Comparison of ENCODE assay signal across 16 cellular contexts in the genomic region with DNA sequence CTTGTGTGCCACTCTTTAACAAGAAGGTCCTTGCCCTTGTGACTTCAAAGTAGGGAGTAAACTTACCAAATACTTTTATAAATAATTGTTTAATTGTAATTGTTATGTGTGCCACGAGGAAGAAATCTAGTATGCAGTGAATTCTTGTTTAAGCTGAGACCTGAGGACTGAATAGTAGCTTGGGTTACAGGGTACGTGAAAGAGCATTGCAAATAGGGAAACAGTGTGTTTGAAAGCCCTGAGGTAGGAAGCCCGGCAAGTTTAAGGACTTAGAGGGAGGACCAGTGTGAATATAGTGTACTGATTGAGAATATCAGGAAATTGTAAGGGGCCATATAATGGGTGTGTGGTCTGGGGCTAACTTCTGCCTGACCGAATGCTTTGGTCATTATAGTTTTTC. TPM values are rescaled to one million over a fixed set of nuclear protein-coding genes. Genes with fewer than 3 reads are reported as not detected.
DNase-seq lines count a peak whose midpoint lies in the region; ATAC-seq, FAIRE-seq and TF ChIP-seq lines count a peak whose summit lies in the region.
"Had no signal": no experiment of that assay in that cellular context is flagged by ENCODE, and none has a peak within 500 bp of the region (broad histone marks: within the 10 kb centered on the region; RNA-seq: fewer than 3 reads in every experiment).

No MANE protein-coding gene starts in this region.

- no peak overlapping the region for H3K9ac ChIP-seq in HUES64 (ENCODE audit: low read depth, low read length)
- peak overlapping the region; percentile 47 to 68 for H3K9ac ChIP-seq in liver (ENCODE audit: low read depth in 1 of 2, low read length in 2 of 2)

- TF ChIP-seq POLR2A in body of pancreas (IDR thresholded peaks at IDR 0.05) (no peak), testis (IDR thresholded peaks at IDR 0.05) (no peak), H54 (IDR thresholded peaks at IDR 0.05; ENCODE audit: low read depth, low read length) (no peak)

- H3K27me3 ChIP-seq in HUES64 (ENCODE audit: insufficient read depth, low read length) (no peaks in the 10 kb centered on the region), body of pancreas (no peaks in the 10 kb centered on the region), liver (ENCODE audit: control insufficient read depth in 4 of 4, insufficient read depth in 4 of 4, low read length in 3 of 4) (no peaks in the 10 kb centered on the region), testis (no peaks in the 10 kb centered on the region), WERI-Rb-1 (ENCODE audit: insufficient read depth, low read depth, severe bottlenecking) (no peaks in the 10 kb centered on the region)
- H3K27me3 ChIP-seq: MG63 had no signal

- no peak overlapping the region for H3K4me3 Mint-ChIP-seq in natural killer cell
- H3K4me3 Mint-ChIP-seq: activated CD4-positive, alpha-beta T cell treated with anti-CD3 and anti-CD28 coated beads, Interleukin-2, amount 10 ng/mL, durations not matched to agents 24 days and 14 days had no signal

- DNase-seq in body of pancreas, result no peak
- DNase-seq in testis, result no peak
- DNase-seq in WERI-Rb-1, result no peak
- DNase-seq in T-helper 9 cell, result no peak
- no peak for DNase-seq in H54 (ENCODE audit: insufficient read length, low spot score)
- no peak for DNase-seq in natural killer cell
- DNase-seq: activated CD4-positive, alpha-beta T cell treated with anti-CD3 and anti-CD28 coated beads, Interleukin-2, amount 10 ng/mL, durations not matched to agents 24 days and 14 days; activated T-cell treated with anti-CD3 and anti-CD28 coated beads, Interleukin-2, amount 50 U/mL, for 48 hours; amniotic stem cell; cortex of kidney; NCI-H2081; NCI-H748 treated with DMSO at 0.1 percent for 48 hours; RPMI8226 had no signal

- no peak for TF ChIP-seq CTCF in body of pancreas (IDR thresholded peaks at IDR 0.05)
- no peak for TF ChIP-seq CTCF in liver (IDR thresholded peaks at IDR 0.05; ENCODE audit: low read depth, low read length, missing input control)
- TF ChIP-seq CTCF in testis (IDR thresholded peaks at IDR 0.05), result no peak
- no peak for TF ChIP-seq CTCF in WERI-Rb-1 (IDR thresholded peaks at IDR 0.05; ENCODE audit: low read depth, low read length)
- no peak for TF ChIP-seq CTCF in natural killer cell (IDR thresholded peaks at IDR 0.05)

- WGBS in HUES64, result 45% methylated on average over 3 of the region's 4 CpGs
- WGBS in body of pancreas, 2 donors, result 22 to 25% methylated on average over 4 of the region's 4 CpGs
- 27% methylated on average over 4 of the region's 4 CpGs for WGBS in liver
- WGBS in testis, 2 donors, result 59 to 76% methylated on average over 4 of the region's 4 CpGs

- ATAC-seq in body of pancreas (peak; percentile 22), natural killer cell (no peak)

- no peak for FAIRE-seq in H54 (lab: Jason Lieb, UNC)

- H3K4me1 Mint-ChIP-seq in natural killer cell, result peaks cover 27 to 31% of the 10 kb centered on the region in 2 donors

- H3K27ac Mint-ChIP-seq in natural killer cell, result no peak overlapping the region

- no peaks in the 10 kb centered on the region for H3K9me3 Mint-ChIP-seq in natural killer cell

- no peaks in the 10 kb centered on the region for H3K36me3 ChIP-seq in HUES64 (ENCODE audit: insufficient read depth, low read length)
- H3K36me3 ChIP-seq in body of pancreas (replicated peaks in 1 of 2; ENCODE audit: insufficient read depth in 1 of 2, low read depth in 2 of 2), result no peaks in the 10 kb centered on the region
- no peaks in the 10 kb centered on the region for H3K36me3 ChIP-seq in liver (ENCODE audit: control insufficient read depth in 4 of 4, insufficient read depth in 3 of 4, low read depth in 1 of 4, low read length in 3 of 4)
- H3K36me3 ChIP-seq in testis (ENCODE audit: low read depth, missing control alignments), result no peaks in the 10 kb centered on the region
- H3K36me3 ChIP-seq in WERI-Rb-1, result no peaks in the 10 kb centered on the region
- H3K36me3 ChIP-seq: MG63 had no signal

- no peaks in the 10 kb centered on the region for H3K27me3 Mint-ChIP-seq in natural killer cell (ENCODE audit: low read depth in 2 of 2)
- H3K27me3 Mint-ChIP-seq: activated CD4-positive, alpha-beta T cell treated with anti-CD3 and anti-CD28 coated beads, Interleukin-2, amount 10 ng/mL, durations not matched to agents 24 days and 14 days had no signal

- no peak for TF ChIP-seq RAD21 in liver (IDR thresholded peaks at IDR 0.05)

- intact Hi-C loops in body of pancreas (cut with DNase I) (no loop called here), testis (cut with DNase I; ENCODE audit: low total_unique reads) (no loop called here), natural killer cell (cut with micrococcal nuclease) (no loop called here)

- H3K9me3 ChIP-seq in HUES64 (ENCODE audit: insufficient read depth, low read depth, low read length) (no peaks in the 10 kb centered on the region), body of pancreas (no peaks in the 10 kb centered on the region), liver (ENCODE audit: control insufficient read depth in 4 of 4, low read length in 3 of 4) (no peaks in the 10 kb centered on the region), testis (no peaks in the 10 kb centered on the region), WERI-Rb-1 (ENCODE audit: severe bottlenecking) (no peaks in the 10 kb centered on the region)
- H3K9me3 ChIP-seq: MG63 had no signal

- H3K36me3 Mint-ChIP-seq in natural killer cell, result no peaks in the 10 kb centered on the region

- H3K27ac ChIP-seq in HUES64 (ENCODE audit: low read depth, low read length) (peak overlapping the region; percentile 59), body of pancreas (peak overlapping the region; percentile 47 to 84 (median 78)), liver (ENCODE audit: low read depth in 1 of 2, low read length in 2 of 2) (peak overlapping the region; percentile 65 to 80), testis (peak overlapping the region; percentile 9 to 59), WERI-Rb-1 (no peak overlapping the region)

- H3K4me1 ChIP-seq in HUES64 (ENCODE audit: insufficient read depth, low read length) (peaks cover 81% of the 10 kb centered on the region), body of pancreas (peaks cover 70% of the 10 kb centered on the region), liver (ENCODE audit: control insufficient read depth in 4 of 4, insufficient read depth in 4 of 4, low read length in 3 of 4) (peaks cover 6 to 49% (median 27%) of the 10 kb centered on the region in 4 donors), testis (peaks cover 12% of the 10 kb centered on the region)

- H3K4me3 ChIP-seq in HUES64 (ENCODE audit: low read length) (no peak overlapping the region), body of pancreas (no peak overlapping the region), liver (ENCODE audit: low read depth in 1 of 3, low read length in 3 of 3) (peak overlapping the region; percentile 47 to 81 (median 72)), testis (no peak overlapping the region), WERI-Rb-1 (ENCODE audit: low read depth, low read length) (no peak overlapping the region)
- H3K4me3 ChIP-seq: MG63 had no signal

TF ChIP-seq in liver, 16 proteins besides CTCF, POLR2A, EP300 and RAD21:
- TF ChIP-seq EGR1 (IDR thresholded peaks at IDR 0.05; ENCODE audit: low read depth in 2 of 2), result no peak
- no peak for TF ChIP-seq TAF1 (conservative IDR thresholded peaks at IDR 0.05)
- no peak for TF ChIP-seq GABPA (IDR thresholded peaks at IDR 0.05 in 1 of 2, conservative IDR thresholded peaks at IDR 0.05 in 1 of 2)
- TF ChIP-seq, protein P1, sequence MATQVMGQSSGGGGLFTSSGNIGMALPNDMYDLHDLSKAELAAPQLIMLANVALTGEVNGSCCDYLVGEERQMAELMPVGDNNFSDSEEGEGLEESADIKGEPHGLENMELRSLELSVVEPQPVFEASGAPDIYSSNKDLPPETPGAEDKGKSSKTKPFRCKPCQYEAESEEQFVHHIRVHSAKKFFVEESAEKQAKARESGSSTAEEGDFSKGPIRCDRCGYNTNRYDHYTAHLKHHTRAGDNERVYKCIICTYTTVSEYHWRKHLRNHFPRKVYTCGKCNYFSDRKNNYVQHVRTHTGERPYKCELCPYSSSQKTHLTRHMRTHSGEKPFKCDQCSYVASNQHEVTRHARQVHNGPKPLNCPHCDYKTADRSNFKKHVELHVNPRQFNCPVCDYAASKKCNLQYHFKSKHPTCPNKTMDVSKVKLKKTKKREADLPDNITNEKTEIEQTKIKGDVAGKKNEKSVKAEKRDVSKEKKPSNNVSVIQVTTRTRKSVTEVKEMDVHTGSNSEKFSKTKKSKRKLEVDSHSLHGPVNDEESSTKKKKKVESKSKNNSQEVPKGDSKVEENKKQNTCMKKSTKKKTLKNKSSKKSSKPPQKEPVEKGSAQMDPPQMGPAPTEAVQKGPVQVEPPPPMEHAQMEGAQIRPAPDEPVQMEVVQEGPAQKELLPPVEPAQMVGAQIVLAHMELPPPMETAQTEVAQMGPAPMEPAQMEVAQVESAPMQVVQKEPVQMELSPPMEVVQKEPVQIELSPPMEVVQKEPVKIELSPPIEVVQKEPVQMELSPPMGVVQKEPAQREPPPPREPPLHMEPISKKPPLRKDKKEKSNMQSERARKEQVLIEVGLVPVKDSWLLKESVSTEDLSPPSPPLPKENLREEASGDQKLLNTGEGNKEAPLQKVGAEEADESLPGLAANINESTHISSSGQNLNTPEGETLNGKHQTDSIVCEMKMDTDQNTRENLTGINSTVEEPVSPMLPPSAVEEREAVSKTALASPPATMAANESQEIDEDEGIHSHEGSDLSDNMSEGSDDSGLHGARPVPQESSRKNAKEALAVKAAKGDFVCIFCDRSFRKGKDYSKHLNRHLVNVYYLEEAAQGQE (IDR thresholded peaks at IDR 0.05), result no peak
- TF ChIP-seq JUND (IDR thresholded peaks at IDR 0.05), result no peak
- TF ChIP-seq HNF4G (IDR thresholded peaks at IDR 0.05), result no peak
- TF ChIP-seq NR2F2 (IDR thresholded peaks at IDR 0.05), result no peak
- no peak for TF ChIP-seq YY1 (IDR thresholded peaks at IDR 0.05)
- no peak for TF ChIP-seq RXRA (IDR thresholded peaks at IDR 0.05)
- no peak for TF ChIP-seq SP1 (IDR thresholded peaks at IDR 0.05)
- TF ChIP-seq, protein P2, sequence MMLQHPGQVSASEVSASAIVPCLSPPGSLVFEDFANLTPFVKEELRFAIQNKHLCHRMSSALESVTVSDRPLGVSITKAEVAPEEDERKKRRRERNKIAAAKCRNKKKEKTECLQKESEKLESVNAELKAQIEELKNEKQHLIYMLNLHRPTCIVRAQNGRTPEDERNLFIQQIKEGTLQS (IDR thresholded peaks at IDR 0.05), result no peak
- no peak for TF ChIP-seq FOXA2 (IDR thresholded peaks at IDR 0.05)
- TF ChIP-seq HNF4A (conservative IDR thresholded peaks at IDR 0.05), result no peak
TF ChIP-seq in liver: peak in this region for 0.

RNA-seq across cellular contexts. Expression of gene PHLPP1, which starts 26.2 kb away (rescaled TPM):
- polyA plus RNA-seq in HUES64 (2013, experiment 1 of 2), result 18.5 TPM
- polyA plus RNA-seq in HUES64 (2013, experiment 2 of 2), result 18.0 TPM
- total RNA-seq in body of pancreas, result 10 to 100 TPM in 1 of 2 donors, 1 to 10 TPM in 1; 8.6 to 20.8 TPM
- total RNA-seq in liver, result 10 to 100 TPM; 10.5 to 14.5 TPM
- polyA plus RNA-seq in liver, result 1 to 10 TPM; 4.2 to 6.8 TPM
- 10 to 100 TPM; 50.5 to 60.1 TPM for total RNA-seq in testis
- polyA plus RNA-seq in testis (ENCODE audit: insufficient read depth, low read depth, low replicate concordance), result 31.5 TPM
- 10 to 100 TPM; 12.1 to 14.8 (median 12.2) TPM for total RNA-seq in natural killer cell

Comparison
In these comparisons a context has a peak if more than half of its experiments do, and no peak if none do; other contexts are left out.
1. H3K4me3 ChIP-seq: peak in liver (3 of 3); none in HUES64 (single experiment), body of pancreas (0 of 2), testis (0 of 2) and WERI-Rb-1 (single experiment).